8 cellular contexts compared by ENCODE assay signal in genomic region chr3:52533623-52534280, GRCh38. TPM values are rescaled to one million over a fixed set of nuclear protein-coding genes. Genes with fewer than 3 reads are reported as not detected.
DNase-seq lines count a peak whose midpoint lies in the region; ATAC-seq and TF ChIP-seq lines count a peak whose summit lies in the region.

NT5DC2 (minus strand) TSS chr3:52533857; CDS start chr3:52533737, 120 bp downstream.

- CTCF ChIA-PET in Calu3 (lab: Charles Lee), result no interaction called here

- peak within 1 kb of the TSS; percentile 73 for H3K4me3 ChIP-seq in WI38 (ENCODE audit: low read depth, low read length)

- no TSS peak for BruUV-seq in Calu3 (replicated peaks; lab: Mats Ljungman, UMichigan)

- peak within 1 kb of the TSS; percentile 82 for H3K4me3 Mint-ChIP-seq in Calu3 (ENCODE audit: low read depth, unreplicated experiment)

- TF ChIP-seq CTCF in Calu3 (IDR thresholded peaks at IDR 0.05; ENCODE audit: unreplicated experiment) (no peak), WI38 (IDR thresholded peaks at IDR 0.05; ENCODE audit: low read depth, low read length) (no peak)

- intact Hi-C loops in Calu3 (cut with micrococcal nuclease; ENCODE audit: unreplicated experiment), result loop anchor here (10.0 kb wide), 1 partner anchor 151 kb away; the partner anchor contains the start of genes GNL3 and PBRM1

- H3K9me3 Mint-ChIP-seq in Calu3 (ENCODE audit: low read depth, unreplicated experiment), result no peaks in the 10 kb centered on the region

- peaks cover 56% of the 10 kb centered on the region for H3K36me3 Mint-ChIP-seq in Calu3 (ENCODE audit: insufficient read depth, unreplicated experiment)

- H3K27me3 Mint-ChIP-seq in Calu3 (ENCODE audit: unreplicated experiment), result no peaks in the 10 kb centered on the region

- H3K27ac Mint-ChIP-seq in Calu3 (ENCODE audit: unreplicated experiment), result peak within 1 kb of the TSS; percentile 74

- DNase-seq in Calu3, result peak; percentile 84
- DNase-seq in NCI-H1048 (lab: John Stamatoyannopoulos, UW), result peak; percentile 49
- peak; percentile 58 for DNase-seq in central memory CD4-positive, alpha-beta T cell
- peak; percentile 70 for DNase-seq in iris pigment epithelial cell (ENCODE audit: low read depth)
- peak; percentile 39 to 59 for DNase-seq in stimulated activated CD4-positive, alpha-beta T cell treated with anti-CD3 and anti-CD28 coated beads, Interleukin-12 subunit alpha, Interleukin-12 subunit beta, amount 100 ng/mL, for 24 hours (ENCODE audit: low read depth in 2 of 2)
- DNase-seq in cerebellar nuclear complex (lab: John Stamatoyannopoulos, UW), result no peak

- peaks cover 16% of the 10 kb centered on the region for H3K4me1 Mint-ChIP-seq in Calu3 (ENCODE audit: low read depth, unreplicated experiment)

- ATAC-seq in GM21528 (IDR thresholded peaks at IDR 0.05; ENCODE audit: low FRiP score, unreplicated experiment), result peak; percentile 38

RNA-seq across cellular contexts. Expression of gene NT5DC2, which starts in this region (rescaled TPM):
- 100 and 146 TPM in 2 replicates for total RNA-seq in Calu3 (2022)

Comparison
In these comparisons a context has a peak if more than half of its experiments do, and no peak if none do; other contexts are left out.
1. DNase-seq: peak in Calu3 (single experiment), NCI-H1048 (single experiment), central memory CD4-positive, alpha-beta T cell (single experiment), iris pigment epithelial cell (single experiment) and stimulated activated CD4-positive, alpha-beta T cell treated with anti-CD3 and anti-CD28 coated beads, Interleukin-12 subunit alpha, Interleukin-12 subunit beta, amount 100 ng/mL, for 24 hours (2 of 2); none in cerebellar nuclear complex (0 of 2).